ENCODE assay signal across 1 cellular context in genomic region chr11:27349919-27350318, GRCh38.
TF ChIP-seq lines count a peak whose summit lies in the region.

No MANE protein-coding gene starts in this region.

TF ChIP-seq in GM23338, 12 proteins besides CTCF, POLR2A, EP300 and RAD21:
- no peak for TF ChIP-seq ZNF114 (CRISPR knock-in tag; IDR thresholded peaks at IDR 0.05)
- TF ChIP-seq ZNF331 (CRISPR knock-in tag; IDR thresholded peaks at IDR 0.05; ENCODE audit: low read depth): no peak
- TF ChIP-seq ETS1 (IDR thresholded peaks at IDR 0.05): no peak
- no peak for TF ChIP-seq CREB1 (CRISPR knock-in tag; IDR thresholded peaks at IDR 0.05; ENCODE audit: low read depth)
- TF ChIP-seq, protein P1, sequence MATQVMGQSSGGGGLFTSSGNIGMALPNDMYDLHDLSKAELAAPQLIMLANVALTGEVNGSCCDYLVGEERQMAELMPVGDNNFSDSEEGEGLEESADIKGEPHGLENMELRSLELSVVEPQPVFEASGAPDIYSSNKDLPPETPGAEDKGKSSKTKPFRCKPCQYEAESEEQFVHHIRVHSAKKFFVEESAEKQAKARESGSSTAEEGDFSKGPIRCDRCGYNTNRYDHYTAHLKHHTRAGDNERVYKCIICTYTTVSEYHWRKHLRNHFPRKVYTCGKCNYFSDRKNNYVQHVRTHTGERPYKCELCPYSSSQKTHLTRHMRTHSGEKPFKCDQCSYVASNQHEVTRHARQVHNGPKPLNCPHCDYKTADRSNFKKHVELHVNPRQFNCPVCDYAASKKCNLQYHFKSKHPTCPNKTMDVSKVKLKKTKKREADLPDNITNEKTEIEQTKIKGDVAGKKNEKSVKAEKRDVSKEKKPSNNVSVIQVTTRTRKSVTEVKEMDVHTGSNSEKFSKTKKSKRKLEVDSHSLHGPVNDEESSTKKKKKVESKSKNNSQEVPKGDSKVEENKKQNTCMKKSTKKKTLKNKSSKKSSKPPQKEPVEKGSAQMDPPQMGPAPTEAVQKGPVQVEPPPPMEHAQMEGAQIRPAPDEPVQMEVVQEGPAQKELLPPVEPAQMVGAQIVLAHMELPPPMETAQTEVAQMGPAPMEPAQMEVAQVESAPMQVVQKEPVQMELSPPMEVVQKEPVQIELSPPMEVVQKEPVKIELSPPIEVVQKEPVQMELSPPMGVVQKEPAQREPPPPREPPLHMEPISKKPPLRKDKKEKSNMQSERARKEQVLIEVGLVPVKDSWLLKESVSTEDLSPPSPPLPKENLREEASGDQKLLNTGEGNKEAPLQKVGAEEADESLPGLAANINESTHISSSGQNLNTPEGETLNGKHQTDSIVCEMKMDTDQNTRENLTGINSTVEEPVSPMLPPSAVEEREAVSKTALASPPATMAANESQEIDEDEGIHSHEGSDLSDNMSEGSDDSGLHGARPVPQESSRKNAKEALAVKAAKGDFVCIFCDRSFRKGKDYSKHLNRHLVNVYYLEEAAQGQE (IDR thresholded peaks at IDR 0.05; ENCODE audit: unreplicated experiment): no peak
- no peak for TF ChIP-seq JUNB (IDR thresholded peaks at IDR 0.05; ENCODE audit: unreplicated experiment)
- TF ChIP-seq EZH2 (IDR thresholded peaks at IDR 0.05; ENCODE audit: low read depth, unreplicated experiment): no peak
- TF ChIP-seq ZNF462 (CRISPR knock-in tag; IDR thresholded peaks at IDR 0.05): no peak
- no peak for TF ChIP-seq POLR2AphosphoS5 (IDR thresholded peaks at IDR 0.05; ENCODE audit: low read depth)
- TF ChIP-seq NANOG (IDR thresholded peaks at IDR 0.05; ENCODE audit: borderline replicate concordance): no peak
- TF ChIP-seq EZH2phosphoT487 (IDR thresholded peaks at IDR 0.05; ENCODE audit: unreplicated experiment): no peak
- TF ChIP-seq STAT1 (IDR thresholded peaks at IDR 0.05; ENCODE audit: unreplicated experiment): no peak
